Comparison of ENCODE assay signal across 8 cellular contexts in the genomic region with DNA sequence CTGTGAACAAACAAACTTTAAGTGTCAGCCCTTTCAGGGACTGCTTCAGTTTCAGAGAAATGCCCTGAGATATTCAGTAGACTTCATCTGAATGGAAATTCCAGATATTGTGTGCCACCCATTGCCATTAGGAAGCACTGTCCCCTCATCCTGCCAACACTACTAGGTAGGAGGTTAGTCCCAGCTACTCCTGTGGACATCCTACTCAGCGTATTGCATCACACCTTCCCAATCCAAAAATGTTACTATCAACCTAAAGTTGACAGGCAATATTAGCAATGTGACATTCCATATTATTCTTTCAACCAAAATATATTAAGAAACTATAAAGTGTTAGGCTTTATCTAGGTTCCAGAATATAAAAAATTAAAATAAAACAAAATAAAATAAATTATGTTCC.
"Had no signal": no experiment of that assay in that cellular context is flagged by ENCODE, and none has a peak within 500 bp of the region (broad histone marks: within the 10 kb centered on the region; RNA-seq: fewer than 3 reads in every experiment).

No MANE protein-coding gene starts in this region.

- ATAC-seq: GM12878 had no signal

- DNase-seq: GDM1, GF-D8 had no signal

- H3K4me3 ChIP-seq: GM12878 had no signal

- FAIRE-seq: G401.6, GM12878, GM12891, GM12892, GM18507, GM19239 had no signal
